In the genomic region with DNA sequence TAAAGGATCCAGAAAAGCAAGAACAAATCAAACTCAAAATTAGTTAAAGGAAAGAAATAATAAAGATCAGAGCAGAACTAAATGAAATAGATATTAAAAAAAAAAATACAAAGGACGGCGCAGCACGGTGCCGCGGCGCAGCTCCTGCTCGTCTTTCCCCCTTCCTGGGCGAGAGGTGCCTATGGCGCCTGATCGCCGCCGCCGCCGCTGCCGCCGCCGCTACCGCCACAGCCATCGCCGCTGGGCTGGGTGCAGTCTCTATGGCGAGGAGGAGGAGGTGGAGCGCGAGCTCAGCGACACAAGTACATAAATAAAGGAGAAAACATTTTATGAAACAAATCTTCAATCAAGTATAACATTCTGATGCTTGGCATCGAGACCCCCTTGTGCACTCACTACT, we compare ENCODE assay signal across 1 cellular context.
TF ChIP-seq lines count a peak whose summit lies in the region.

No MANE protein-coding gene starts in this region.

TF ChIP-seq in HEK293, 187 proteins besides CTCF, POLR2A, EP300 and RAD21 (continued from another document):
- TF ChIP-seq, protein P1, sequence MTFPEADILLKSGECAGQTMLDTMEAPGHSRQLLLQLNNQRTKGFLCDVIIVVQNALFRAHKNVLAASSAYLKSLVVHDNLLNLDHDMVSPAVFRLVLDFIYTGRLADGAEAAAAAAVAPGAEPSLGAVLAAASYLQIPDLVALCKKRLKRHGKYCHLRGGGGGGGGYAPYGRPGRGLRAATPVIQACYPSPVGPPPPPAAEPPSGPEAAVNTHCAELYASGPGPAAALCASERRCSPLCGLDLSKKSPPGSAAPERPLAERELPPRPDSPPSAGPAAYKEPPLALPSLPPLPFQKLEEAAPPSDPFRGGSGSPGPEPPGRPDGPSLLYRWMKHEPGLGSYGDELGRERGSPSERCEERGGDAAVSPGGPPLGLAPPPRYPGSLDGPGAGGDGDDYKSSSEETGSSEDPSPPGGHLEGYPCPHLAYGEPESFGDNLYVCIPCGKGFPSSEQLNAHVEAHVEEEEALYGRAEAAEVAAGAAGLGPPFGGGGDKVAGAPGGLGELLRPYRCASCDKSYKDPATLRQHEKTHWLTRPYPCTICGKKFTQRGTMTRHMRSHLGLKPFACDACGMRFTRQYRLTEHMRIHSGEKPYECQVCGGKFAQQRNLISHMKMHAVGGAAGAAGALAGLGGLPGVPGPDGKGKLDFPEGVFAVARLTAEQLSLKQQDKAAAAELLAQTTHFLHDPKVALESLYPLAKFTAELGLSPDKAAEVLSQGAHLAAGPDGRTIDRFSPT (tag by site-specific recombination; IDR thresholded peaks at IDR 0.05), result no peak
- no peak for TF ChIP-seq MEIS1 (CRISPR knock-in tag; IDR thresholded peaks at IDR 0.05; ENCODE audit: borderline replicate concordance)
- no peak for TF ChIP-seq ZNF10 (tag by site-specific recombination; IDR thresholded peaks at IDR 0.05)
